ENCODE assay signal across 21 cellular contexts in genomic region chr5:107364443-107365096, GRCh38.
DNase-seq lines count a peak whose midpoint lies in the region; ATAC-seq and TF ChIP-seq lines count a peak whose summit lies in the region.
"Had no signal": no experiment of that assay in that cellular context is flagged by ENCODE, and none has a peak within 500 bp of the region (broad histone marks: within the 10 kb centered on the region; RNA-seq: fewer than 3 reads in every experiment).

No MANE protein-coding gene starts in this region.

- H3K27me3 Mint-ChIP-seq in Calu3 (ENCODE audit: unreplicated experiment) (no peaks in the 10 kb centered on the region), endothelial cell (ENCODE audit: unreplicated experiment) (no peaks in the 10 kb centered on the region)

- no TSS peak for BruUV-seq in Calu3 (replicated peaks; lab: Mats Ljungman, UMichigan)

- CTCF ChIA-PET in Calu3 (lab: Charles Lee), result interaction anchor here (0.6 to 1.3 kb wide), 2 partner anchors 59 to 914 kb away, joined by 3 to 10 read pairs; no protein-coding TSS in a partner anchor

- H3K4me3 Mint-ChIP-seq in Calu3 (ENCODE audit: low read depth, unreplicated experiment), result no peak overlapping the region
- H3K4me3 Mint-ChIP-seq in endothelial cell (ENCODE audit: unreplicated experiment), result no peak overlapping the region
- H3K4me3 Mint-ChIP-seq: activated naive CD8-positive, alpha-beta T cell treated with anti-CD3 and anti-CD28 coated beads for 36 hours; activated T-helper 1 cell treated with anti-CD3 and anti-CD28 coated beads, Interleukin-12 subunit alpha, Interleukin-12 subunit beta, Interleukin-2, Interleukin-4 antibody, amounts not matched to agents 30 ng/mL and 10 ng/mL and 1 ng/mL, durations not matched to agents 14 hours and 24 hours and 36 hours had no signal

- ATAC-seq in GM19043 (IDR thresholded peaks at IDR 0.05; ENCODE audit: low read depth, unreplicated experiment) (peak; percentile 38), HG03097 (IDR thresholded peaks at IDR 0.05; ENCODE audit: low FRiP score, unreplicated experiment) (peak; percentile 44), GM21360 (IDR thresholded peaks at IDR 0.05; ENCODE audit: unreplicated experiment) (no peak)
- ATAC-seq: body of pancreas, heart right ventricle had no signal

- H3K36me3 Mint-ChIP-seq in Calu3 (ENCODE audit: insufficient read depth, unreplicated experiment) (peaks cover 17% of the 10 kb centered on the region), endothelial cell (ENCODE audit: low read depth, unreplicated experiment) (no peaks in the 10 kb centered on the region)
- H3K36me3 Mint-ChIP-seq: activated naive CD8-positive, alpha-beta T cell treated with anti-CD3 and anti-CD28 coated beads for 36 hours; naive thymus-derived CD4-positive, alpha-beta T cell had no signal

- H3K4me1 Mint-ChIP-seq in Calu3 (ENCODE audit: low read depth, unreplicated experiment) (peaks cover 42% of the 10 kb centered on the region), endothelial cell (ENCODE audit: unreplicated experiment) (peaks cover 20% of the 10 kb centered on the region)
- H3K4me1 Mint-ChIP-seq: activated naive CD8-positive, alpha-beta T cell treated with anti-CD3 and anti-CD28 coated beads for 36 hours had no signal

- intact Hi-C loops in Calu3 (cut with micrococcal nuclease; ENCODE audit: unreplicated experiment), result loop anchor here (10.0 kb wide), 1 partner anchor 420 kb away; no protein-coding TSS in a partner anchor

- TF ChIP-seq CTCF in Calu3 (IDR thresholded peaks at IDR 0.05; ENCODE audit: unreplicated experiment), result no peak
- TF ChIP-seq CTCF in endothelial cell (IDR thresholded peaks at IDR 0.05; ENCODE audit: unreplicated experiment), result no peak

- DNase-seq in Calu3 (no peak), endothelial cell (ENCODE audit: low spot score) (no peak), NCI-H82 treated with DMSO at 0.1 percent for 48 hours (lab: John Stamatoyannopoulos, UW; ENCODE audit: unreplicated experiment) (no peak), HPDE6-E6E7 (ENCODE audit: extremely low spot score) (no peak), islet precursor cell (no peak)
- DNase-seq: activated CD4-positive, CD25-positive, alpha-beta regulatory T cell; activated naive CD8-positive, alpha-beta T cell treated with anti-CD3 and anti-CD28 coated beads for 36 hours; body of pancreas; Caco-2; heart right ventricle; KBM-7; naive thymus-derived CD4-positive, alpha-beta T cell; NCI-H2081 treated with DMSO at 0.1 percent for 48 hours; OCI-M1; posterior cingulate gyrus; stimulated activated CD4-positive, alpha-beta T cell treated with anti-CD3 and anti-CD28 coated beads, Interleukin-2, amount 100 ng/mL, for 48 hours; T-helper 2 cell had no signal

- H3K27ac Mint-ChIP-seq in Calu3 (ENCODE audit: unreplicated experiment), result peak overlapping the region; percentile 84
- peak overlapping the region; percentile 9 for H3K27ac Mint-ChIP-seq in endothelial cell (ENCODE audit: unreplicated experiment)
- H3K27ac Mint-ChIP-seq: activated naive CD8-positive, alpha-beta T cell treated with anti-CD3 and anti-CD28 coated beads for 36 hours; activated T-helper 1 cell treated with anti-CD3 and anti-CD28 coated beads, Interleukin-12 subunit alpha, Interleukin-12 subunit beta, Interleukin-2, Interleukin-4 antibody, amounts not matched to agents 30 ng/mL and 10 ng/mL and 1 ng/mL, durations not matched to agents 14 hours and 24 hours and 36 hours; naive thymus-derived CD4-positive, alpha-beta T cell had no signal

- H3K9me3 Mint-ChIP-seq in Calu3 (ENCODE audit: low read depth, unreplicated experiment) (no peaks in the 10 kb centered on the region), endothelial cell (ENCODE audit: unreplicated experiment) (no peaks in the 10 kb centered on the region)
- H3K9me3 Mint-ChIP-seq: activated T-helper 1 cell treated with anti-CD3 and anti-CD28 coated beads, Interleukin-12 subunit alpha, Interleukin-12 subunit beta, Interleukin-2, Interleukin-4 antibody, amounts not matched to agents 30 ng/mL and 10 ng/mL and 1 ng/mL, durations not matched to agents 14 hours and 24 hours and 36 hours had no signal
